20 cellular contexts compared by ENCODE assay signal in genomic region chr9:104766025-104766424, GRCh38. TPM values are rescaled to one million over a fixed set of nuclear protein-coding genes. Genes with fewer than 3 reads are reported as not detected.
DNase-seq lines count a peak whose midpoint lies in the region; ATAC-seq, FAIRE-seq and TF ChIP-seq lines count a peak whose summit lies in the region.
"Had no signal": no experiment of that assay in that cellular context is flagged by ENCODE, and none has a peak within 500 bp of the region (broad histone marks: within the 10 kb centered on the region; RNA-seq: fewer than 3 reads in every experiment).

No MANE protein-coding gene starts in this region.

- FAIRE-seq in D721Med (lab: Jason Lieb, UNC), result peak; percentile 53
- FAIRE-seq: GM12878 had no signal

- CTCF ChIA-PET in OCI-LY7 (lab: Charles Lee; ENCODE audit: unreplicated experiment), result no interaction called here

- BruUV-seq in OCI-LY7 (replicated peaks; lab: Mats Ljungman, UMichigan), result no TSS peak

- no peak for ATAC-seq in GM21786 (IDR thresholded peaks at IDR 0.05; ENCODE audit: unreplicated experiment)
- ATAC-seq: Panc1 had no signal

- H3K4me3 ChIP-seq in MM.1S (ENCODE audit: low read length) (no peak overlapping the region), OCI-LY7 (ENCODE audit: low read depth, low read length, poor library complexity, severe bottlenecking) (no peak overlapping the region), subcutaneous abdominal adipose tissue (ENCODE audit: low read depth in 1 of 5, low read length in 5 of 5) (peak overlapping the region in 2 of 5 donors; percentile 96)
- no peak overlapping the region for H3K4me3 ChIP-seq in effector memory CD4-positive, alpha-beta T cell (ENCODE audit: insufficient read depth, low read depth, low read length, poor library complexity, severe bottlenecking)

- H3K27ac ChIP-seq in MM.1S (ENCODE audit: low read length) (no peak overlapping the region), OCI-LY7 (ENCODE audit: low read depth, low read length, poor library complexity, severe bottlenecking) (no peak overlapping the region), subcutaneous abdominal adipose tissue (ENCODE audit: low read depth, low read length) (peak overlapping the region; percentile 79)
- no peak overlapping the region for H3K27ac ChIP-seq in effector memory CD4-positive, alpha-beta T cell (ENCODE audit: insufficient read depth, low read length, poor library complexity, severe bottlenecking)

- H4K20me1 ChIP-seq in MM.1S (ENCODE audit: insufficient read depth, low read length) (no peaks in the 10 kb centered on the region), OCI-LY7 (ENCODE audit: insufficient read depth, low read length) (no peaks in the 10 kb centered on the region)

- H3F3A ChIP-seq in MM.1S (ENCODE audit: insufficient read depth, low read length), result peaks cover 20% of the 10 kb centered on the region

- no peaks in the 10 kb centered on the region for H3K9me3 ChIP-seq in MM.1S (replicated peaks; ENCODE audit: insufficient read depth, low read length)
- peaks cover 21% of the 10 kb centered on the region; the same call in 1 of the 2 replicates for H3K9me3 ChIP-seq in OCI-LY7 (ENCODE audit: low read length)
- no peaks in the 10 kb centered on the region for H3K9me3 ChIP-seq in subcutaneous abdominal adipose tissue (ENCODE audit: control insufficient read depth in 5 of 5, low read length in 5 of 5)
- H3K9me3 ChIP-seq in effector memory CD4-positive, alpha-beta T cell (ENCODE audit: control insufficient read depth, low read length), result no peaks in the 10 kb centered on the region
- H3K9me3 ChIP-seq: BE2C had no signal

- H3K9me2 ChIP-seq in MM.1S (replicated peaks; ENCODE audit: insufficient read depth, low read length) (no peaks in the 10 kb centered on the region), OCI-LY7 (ENCODE audit: insufficient read depth, low read length) (no peaks in the 10 kb centered on the region)

- POLR2A ChIA-PET in OCI-LY7 (lab: Charles Lee), result interaction anchor here (6.0 kb wide), 1 partner anchor 18 kb away, joined by 52 read pairs; the partner anchor contains the start of gene NIPSNAP3A

- intact Hi-C loops in OCI-LY7 (cut with micrococcal nuclease; ENCODE audit: unreplicated experiment), result no loop called here

- TF ChIP-seq CTCF in D721Med (IDR thresholded peaks at IDR 0.05; ENCODE audit: insufficient read depth, missing control alignments), result no peak
- no peak for TF ChIP-seq CTCF in MM.1S (IDR thresholded peaks at IDR 0.05; ENCODE audit: low read length)
- TF ChIP-seq CTCF in OCI-LY7 (conservative IDR thresholded peaks at IDR 0.05; ENCODE audit: low read length), result no peak

- no peak for DNase-seq in D721Med (ENCODE audit: insufficient read length, low spot score)
- no peak for DNase-seq in MM.1S
- DNase-seq in OCI-LY7 (ENCODE audit: low spot score), result no peak
- DNase-seq in GOT3 (lab: John Stamatoyannopoulos, UW), result no peak
- no peak for DNase-seq in effector memory CD4-positive, alpha-beta T cell
- DNase-seq: BE2C; CD4-positive, alpha-beta memory T cell; EL; H9; Kasumi-1; NCI-H1092 treated with DMSO at 0.1 percent for 48 hours; NCI-H1694; NCI-H2081 treated with DMSO at 0.1 percent for 48 hours; NCI-H82; SW 1271; T-helper 2 cell had no signal

- H3K9ac ChIP-seq in MM.1S (ENCODE audit: low read length) (no peak overlapping the region), subcutaneous abdominal adipose tissue (ENCODE audit: low read length in 5 of 5) (peak overlapping the region in 1 of 5 donors; percentile 62)

- H3K27me3 ChIP-seq in MM.1S (replicated peaks; ENCODE audit: insufficient read depth, low read length), result no peaks in the 10 kb centered on the region
- H3K27me3 ChIP-seq in subcutaneous abdominal adipose tissue (ENCODE audit: control insufficient read depth in 5 of 5, insufficient read depth in 4 of 5, low read length in 5 of 5), result no peaks in the 10 kb centered on the region
- no peaks in the 10 kb centered on the region for H3K27me3 ChIP-seq in effector memory CD4-positive, alpha-beta T cell (replicated peaks; ENCODE audit: control insufficient read depth, insufficient read depth, low read length, poor library complexity, severe bottlenecking)

- no peaks in the 10 kb centered on the region for H3K36me3 ChIP-seq in MM.1S (replicated peaks; ENCODE audit: insufficient read depth, low read length)
- H3K36me3 ChIP-seq in OCI-LY7 (ENCODE audit: insufficient read depth, low read length), result no peaks in the 10 kb centered on the region; the same call in 1 of the 2 replicates
- H3K36me3 ChIP-seq in subcutaneous abdominal adipose tissue (ENCODE audit: control insufficient read depth in 5 of 5, insufficient read depth in 5 of 5, low read length in 5 of 5), result peaks cover 0 to 8% (median 0%) of the 10 kb centered on the region in 5 donors
- no peaks in the 10 kb centered on the region for H3K36me3 ChIP-seq in effector memory CD4-positive, alpha-beta T cell (ENCODE audit: control insufficient read depth, insufficient read depth, low read length)
- H3K36me3 ChIP-seq: BE2C had no signal

- peaks cover 10% of the 10 kb centered on the region for H3K4me1 ChIP-seq in MM.1S (ENCODE audit: low read length)
- peaks cover 38% of the 10 kb centered on the region for H3K4me1 ChIP-seq in OCI-LY7 (ENCODE audit: insufficient read depth, low read length, poor library complexity, severe bottlenecking)
- peaks cover 2 to 27% (median 14%) of the 10 kb centered on the region in 5 donors for H3K4me1 ChIP-seq in subcutaneous abdominal adipose tissue (ENCODE audit: control insufficient read depth in 5 of 5, insufficient read depth in 5 of 5, low read length in 5 of 5)
- no peaks in the 10 kb centered on the region for H3K4me1 ChIP-seq in effector memory CD4-positive, alpha-beta T cell (ENCODE audit: control insufficient read depth, insufficient read depth, low read length, poor library complexity, severe bottlenecking)
- H3K4me1 ChIP-seq: BE2C had no signal

- H2AFZ ChIP-seq in MM.1S (ENCODE audit: low read length), result no peak overlapping the region
- peak overlapping the region; percentile 95 for H2AFZ ChIP-seq in OCI-LY7 (ENCODE audit: low read length)

- H3K79me2 ChIP-seq in MM.1S (ENCODE audit: low read length) (no peaks in the 10 kb centered on the region), OCI-LY7 (ENCODE audit: insufficient read depth, low read depth, low read length) (no peaks in the 10 kb centered on the region)

- H3K4me2 ChIP-seq in MM.1S (ENCODE audit: low read depth, low read length) (peak overlapping the region; percentile 95; the same call in 1 of the 2 replicates), OCI-LY7 (ENCODE audit: low read length) (peak overlapping the region; percentile 61)

RNA-seq across cellular contexts. Expression of gene NIPSNAP3B, which starts 2.1 kb away (rescaled TPM):
- 0.28 and 0.31 TPM in 2 replicates for total RNA-seq in OCI-LY7 (2014; rRNA removed; shearing (Covaris generic))
- 0.52 and 1.1 TPM in 2 replicates for total RNA-seq in OCI-LY7 (2022)

RNA-seq across cellular contexts. Expression of gene NIPSNAP3A, which starts 18.5 kb away (rescaled TPM):
- 20.2 and 25.2 TPM in 2 replicates for total RNA-seq in OCI-LY7 (2014; rRNA removed; shearing (Covaris generic))
- total RNA-seq in OCI-LY7 (2022), result 24.3 and 25.2 TPM in 2 replicates
